Comparison of ENCODE assay signal across 1 cellular context in the genomic region with DNA sequence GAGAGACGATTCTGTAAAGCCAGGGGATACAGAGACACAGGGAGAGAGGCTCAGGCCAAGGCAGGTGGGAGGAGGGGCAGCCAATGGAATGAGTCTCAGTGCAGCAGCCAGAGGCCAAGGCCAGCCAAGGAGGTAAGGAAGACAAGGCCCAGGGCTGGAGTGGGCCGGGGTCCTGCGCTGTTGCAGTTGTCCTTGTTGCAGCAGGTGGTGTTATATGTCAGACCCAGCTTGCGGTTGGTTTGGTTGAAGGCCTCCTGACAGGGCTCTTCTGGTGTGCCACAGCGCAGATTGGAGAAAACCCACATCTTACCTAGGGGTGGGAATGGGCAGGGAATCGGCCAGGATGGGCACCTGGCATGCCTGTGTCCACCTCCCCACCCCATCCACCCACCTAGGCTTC.
TF ChIP-seq lines count a peak whose summit lies in the region.

No MANE protein-coding gene starts in this region.

TF ChIP-seq in K562, 482 proteins besides CTCF, POLR2A, EP300 and RAD21:
- TF ChIP-seq, protein P1, sequence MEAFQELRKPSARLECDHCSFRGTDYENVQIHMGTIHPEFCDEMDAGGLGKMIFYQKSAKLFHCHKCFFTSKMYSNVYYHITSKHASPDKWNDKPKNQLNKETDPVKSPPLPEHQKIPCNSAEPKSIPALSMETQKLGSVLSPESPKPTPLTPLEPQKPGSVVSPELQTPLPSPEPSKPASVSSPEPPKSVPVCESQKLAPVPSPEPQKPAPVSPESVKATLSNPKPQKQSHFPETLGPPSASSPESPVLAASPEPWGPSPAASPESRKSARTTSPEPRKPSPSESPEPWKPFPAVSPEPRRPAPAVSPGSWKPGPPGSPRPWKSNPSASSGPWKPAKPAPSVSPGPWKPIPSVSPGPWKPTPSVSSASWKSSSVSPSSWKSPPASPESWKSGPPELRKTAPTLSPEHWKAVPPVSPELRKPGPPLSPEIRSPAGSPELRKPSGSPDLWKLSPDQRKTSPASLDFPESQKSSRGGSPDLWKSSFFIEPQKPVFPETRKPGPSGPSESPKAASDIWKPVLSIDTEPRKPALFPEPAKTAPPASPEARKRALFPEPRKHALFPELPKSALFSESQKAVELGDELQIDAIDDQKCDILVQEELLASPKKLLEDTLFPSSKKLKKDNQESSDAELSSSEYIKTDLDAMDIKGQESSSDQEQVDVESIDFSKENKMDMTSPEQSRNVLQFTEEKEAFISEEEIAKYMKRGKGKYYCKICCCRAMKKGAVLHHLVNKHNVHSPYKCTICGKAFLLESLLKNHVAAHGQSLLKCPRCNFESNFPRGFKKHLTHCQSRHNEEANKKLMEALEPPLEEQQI (IDR thresholded peaks at IDR 0.05) = no peak
- TF ChIP-seq CHCHD3 (CRISPR knock-in tag; IDR thresholded peaks at IDR 0.05) (no peak), ZBTB5 (IDR thresholded peaks at IDR 0.05) (no peak), GABPB1 (CRISPR knock-in tag; IDR thresholded peaks at IDR 0.05) (0 out of 2 replicates have a peak, but pooled peaks have one; percentile 33)
